In genomic region chr9:88852794-88853193, GRCh38 we compare ENCODE assay signal across 11 cellular contexts.
A peak's percentile ranks its signal among the peaks of the same experiment; 100 is the strongest.
DNase-seq lines count a peak whose midpoint lies in the region; ATAC-seq and TF ChIP-seq lines count a peak whose summit lies in the region.
"Had no signal": no experiment of that assay in that cellular context is flagged by ENCODE, and none has a peak within 500 bp of the region (broad histone marks: within the 10 kb centered on the region; RNA-seq: fewer than 3 reads in every experiment).

No MANE protein-coding gene starts in this region.

- peak; percentile 79 for DNase-seq in GM04504 (ENCODE audit: low read depth)
- peak; percentile 81 for DNase-seq in RWPE1 (ENCODE audit: low spot score)
- DNase-seq in fibroblast of peridontal ligament (ENCODE audit: extremely low read depth): peak; percentile 88
- peak; percentile 71 to 79 for DNase-seq in trophoblast cell
- no peak for DNase-seq in aorta
- DNase-seq in CD14-positive monocyte (ENCODE audit: low spot score): no peak
- DNase-seq: NCI-H774 had no signal

- no peaks in the 10 kb centered on the region for H3K36me3 Mint-ChIP-seq in CD14-positive monocyte

- H3K36me3 ChIP-seq in trophoblast cell (ENCODE audit: control insufficient read depth in 1 of 2, insufficient read depth in 2 of 2, low read length in 2 of 2): peaks cover 0 to 2% of the 10 kb centered on the region in 2 experiments
- H3K36me3 ChIP-seq in aorta (ENCODE audit: control insufficient read depth in 1 of 2, insufficient read depth in 2 of 2, low read length in 1 of 2): no peaks in the 10 kb centered on the region
- H3K36me3 ChIP-seq: prostate gland had no signal

- no peak overlapping the region for H2BK120ac ChIP-seq in trophoblast cell (ENCODE audit: insufficient read depth, low read length, poor library complexity)

- no peak overlapping the region for H3K4me2 ChIP-seq in trophoblast cell (ENCODE audit: low read length)

- H2BK12ac ChIP-seq in trophoblast cell (ENCODE audit: low read length): no peak overlapping the region

- peaks cover 24 to 59% (median 34%) of the 10 kb centered on the region in 3 donors for H3K27me3 Mint-ChIP-seq in CD14-positive monocyte (ENCODE audit: low read depth in 3 of 3)

- H3K27ac ChIP-seq in RWPE1 (no peak overlapping the region), trophoblast cell (ENCODE audit: low read depth, low read length) (peak overlapping the region; percentile 2), aorta (ENCODE audit: low read depth in 1 of 2, low read length in 2 of 2) (no peak overlapping the region)
- H3K27ac ChIP-seq: prostate gland had no signal

- H3K4me1 Mint-ChIP-seq in CD14-positive monocyte: no peaks in the 10 kb centered on the region

- H4K12ac ChIP-seq in trophoblast cell (ENCODE audit: low read depth, low read length): no peak overlapping the region

- H4K8ac ChIP-seq in trophoblast cell (ENCODE audit: low read depth, low read length): no peak overlapping the region

- ATAC-seq in HG03159 (IDR thresholded peaks at IDR 0.05; ENCODE audit: unreplicated experiment) (no peak), HG03342 (IDR thresholded peaks at IDR 0.05; ENCODE audit: unreplicated experiment) (no peak), aorta (ENCODE audit: low FRiP score) (no peak)

- H2AFZ ChIP-seq in trophoblast cell (ENCODE audit: insufficient read depth, low read length, poor library complexity): no peak overlapping the region

- no peaks in the 10 kb centered on the region for H3K79me2 ChIP-seq in trophoblast cell (ENCODE audit: control insufficient read depth, insufficient read depth, low read length, poor library complexity)

- H3K4me1 ChIP-seq in trophoblast cell (ENCODE audit: control insufficient read depth in 1 of 2, insufficient read depth in 2 of 2, low read length in 2 of 2) (peaks cover 2 to 3% of the 10 kb centered on the region in 2 experiments), aorta (ENCODE audit: control insufficient read depth in 1 of 2, insufficient read depth in 2 of 2, low read length in 2 of 2) (no peaks in the 10 kb centered on the region)
- H3K4me1 ChIP-seq: prostate gland had no signal

- H3K18ac ChIP-seq in trophoblast cell (ENCODE audit: low read length): no peak overlapping the region

- H4K91ac ChIP-seq in trophoblast cell (ENCODE audit: low read depth, low read length): no peak overlapping the region

- H3K27me3 ChIP-seq in trophoblast cell (ENCODE audit: insufficient read depth, low read length) (no peaks in the 10 kb centered on the region), aorta (ENCODE audit: control insufficient read depth in 1 of 2, insufficient read depth in 2 of 2, low read length in 1 of 2) (no peaks in the 10 kb centered on the region)

- no peaks in the 10 kb centered on the region for H3K9me3 ChIP-seq in trophoblast cell (ENCODE audit: insufficient read depth, low read depth, low read length)
- H3K9me3 ChIP-seq in aorta (ENCODE audit: control insufficient read depth, low read length): peaks cover 1% of the 10 kb centered on the region
- H3K9me3 ChIP-seq: prostate gland had no signal

- H2AK5ac ChIP-seq in trophoblast cell (ENCODE audit: low read length): no peak overlapping the region

- H3K14ac ChIP-seq in trophoblast cell (ENCODE audit: low read length): no peak overlapping the region

- POLR2A ChIA-PET in RWPE1 (lab: Yijun Ruan, JAX; ENCODE audit: low non-redundant PET): no interaction called here

- no peak overlapping the region for H3K27ac Mint-ChIP-seq in CD14-positive monocyte
- H3K27ac Mint-ChIP-seq: activated naive CD8-positive, alpha-beta T cell had no signal

- H3K79me1 ChIP-seq in trophoblast cell (ENCODE audit: low read length): peaks cover 4% of the 10 kb centered on the region

- TF ChIP-seq CTCF in RWPE1 (conservative IDR thresholded peaks at IDR 0.05; ENCODE audit: low read depth) (no peak), CD14-positive monocyte (IDR thresholded peaks at IDR 0.05) (no peak)

- H3K9me3 Mint-ChIP-seq in CD14-positive monocyte: peaks cover 7 to 32% (median 25%) of the 10 kb centered on the region in 7 donors

- no peak overlapping the region for H3K9ac ChIP-seq in trophoblast cell (ENCODE audit: low read length)

- H2BK5ac ChIP-seq in trophoblast cell (ENCODE audit: low read depth, low read length, poor library complexity): no peak overlapping the region

- CTCF ChIA-PET in RWPE1 (lab: Yijun Ruan, JAX): interaction anchor here (0.8 kb wide), 1 partner anchor 15 kb away, joined by 6 read pairs; no protein-coding TSS in a partner anchor

- no CpG with 5 or more reads among the region's 1 CpG for WGBS in trophoblast cell (ENCODE audit: extremely low coverage, insufficient coverage, insufficient read length)
- 11 to 28% methylated on average over 1 of the region's 1 CpG for WGBS in aorta, 2 donors

- intact Hi-C loops in aorta (cut with DNase I): no loop called here
- intact Hi-C loops in CD14-positive monocyte (cut with micrococcal nuclease): no loop called here

- no peak overlapping the region for H3K4ac ChIP-seq in trophoblast cell (ENCODE audit: low read depth, low read length)

- H3K23ac ChIP-seq in trophoblast cell (ENCODE audit: low read length): no peak overlapping the region

- no peak overlapping the region for H3K4me3 ChIP-seq in trophoblast cell (ENCODE audit: low read depth, low read length)
- no peak overlapping the region for H3K4me3 ChIP-seq in aorta (ENCODE audit: low read length in 2 of 2)
- H3K4me3 ChIP-seq: prostate gland had no signal

- no peak overlapping the region for H3K4me3 Mint-ChIP-seq in CD14-positive monocyte
- H3K4me3 Mint-ChIP-seq: activated naive CD8-positive, alpha-beta T cell had no signal

Comparison
In these comparisons a context has a peak if more than half of its experiments do, and no peak if none do; other contexts are left out.
1. DNase-seq: peak in GM04504 (single experiment), RWPE1 (single experiment), fibroblast of peridontal ligament (single experiment) and trophoblast cell (2 of 2); none in aorta (0 of 2) and CD14-positive monocyte (single experiment).